In genomic region chr4:9444681-9445080, GRCh38 we compare ENCODE assay signal across 2 cellular contexts. TPM values are rescaled to one million over a fixed set of nuclear protein-coding genes. Genes with fewer than 3 reads are reported as not detected.
"Had no signal": no experiment of that assay in that cellular context is flagged by ENCODE, and none has a peak within 500 bp of the region (broad histone marks: within the 10 kb centered on the region; RNA-seq: fewer than 3 reads in every experiment).

No MANE protein-coding gene starts in this region.

RNA-seq across cellular contexts. Expression of gene DEFB131A, which starts 0.5 kb away (rescaled TPM):
- total RNA-seq: G401, GM12878 had no signal
